ENCODE assay signal across 20 cellular contexts in the genomic region with DNA sequence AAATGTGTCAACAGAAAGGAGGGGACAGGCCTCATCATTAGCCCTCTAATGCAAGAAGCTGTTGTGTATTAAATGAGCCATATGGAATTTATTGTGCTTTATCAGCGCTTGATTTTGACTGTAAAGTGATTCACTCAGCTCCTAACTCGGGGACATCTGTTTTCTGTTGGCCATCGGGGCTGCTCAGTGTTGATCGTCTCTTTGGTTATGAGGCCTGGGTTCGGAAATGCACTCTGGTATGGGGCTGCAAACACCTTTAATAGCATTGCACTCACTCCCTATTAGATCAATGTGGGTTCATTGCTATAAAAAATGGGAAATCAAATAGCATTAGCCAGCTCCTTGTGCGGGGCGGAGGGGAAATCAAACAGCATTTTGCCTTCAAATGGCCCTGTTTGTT. TPM values are rescaled to one million over a fixed set of nuclear protein-coding genes. Genes with fewer than 3 reads are reported as not detected.
A peak's percentile ranks its signal among the peaks of the same experiment; 100 is the strongest.
DNase-seq lines count a peak whose midpoint lies in the region; ATAC-seq and TF ChIP-seq lines count a peak whose summit lies in the region.
"Had no signal": no experiment of that assay in that cellular context is flagged by ENCODE, and none has a peak within 500 bp of the region (broad histone marks: within the 10 kb centered on the region; RNA-seq: fewer than 3 reads in every experiment).

No MANE protein-coding gene starts in this region.

- H3K4me3 ChIP-seq in testis (peak overlapping the region in 1 of 2 donors; percentile 5), spleen (no peak overlapping the region)
- H3K4me3 ChIP-seq: A549 had no signal

- H3K36me3 Mint-ChIP-seq in IgD-negative memory B cell, result no peaks in the 10 kb centered on the region
- peaks cover 36% of the 10 kb centered on the region for H3K36me3 Mint-ChIP-seq in brain
- no peaks in the 10 kb centered on the region for H3K36me3 Mint-ChIP-seq in glutamatergic neuron (ENCODE audit: unreplicated experiment)
- H3K36me3 Mint-ChIP-seq: CD8-positive, alpha-beta T cell had no signal

- DNase-seq in SK-N-DZ (ENCODE audit: low spot score) (peak; percentile 29), testis (no peak), left lobe of liver (ENCODE audit: low spot score) (no peak), glutamatergic neuron (no peak), spleen (no peak)
- DNase-seq: CD8-positive, alpha-beta T cell; COR-L47; DMS153; DMS79 treated with DMSO at 0.1 percent for 48 hours; EL; GOT3; HCEC 1CT; HFFc6 had no signal

- H3K4me1 Mint-ChIP-seq in IgD-negative memory B cell (peaks cover 0 to 7% (median 7%) of the 10 kb centered on the region in 3 donors), brain (peaks cover 64% of the 10 kb centered on the region), glutamatergic neuron (ENCODE audit: low read depth, unreplicated experiment) (peaks cover 4% of the 10 kb centered on the region)

- H3K4me3 Mint-ChIP-seq in IgD-negative memory B cell, result peak overlapping the region in 2 of 4 donors; percentile 8 to 28
- H3K4me3 Mint-ChIP-seq in brain, result peak overlapping the region; percentile 47 to 90 (median 84)
- no peak overlapping the region for H3K4me3 Mint-ChIP-seq in glutamatergic neuron (ENCODE audit: unreplicated experiment)
- H3K4me3 Mint-ChIP-seq: CD8-positive, alpha-beta T cell; HFFc6 had no signal

- no peaks in the 10 kb centered on the region for H3K4me1 ChIP-seq in testis
- peaks cover 8 to 52% (median 29%) of the 10 kb centered on the region in 6 donors for H3K4me1 ChIP-seq in spleen

- H3K27me3 ChIP-seq in testis (no peaks in the 10 kb centered on the region), spleen (replicated peaks in 1 of 7) (peaks cover 4 to 99% (median 88%) of the 10 kb centered on the region in 7 donors)

- WGBS in testis, 2 donors, result 42 to 55% methylated on average over 5 to 6 of the region's 7 CpGs
- WGBS in spleen, 5 donors, result 17 to 40% (median 31%) methylated on average over 7 of the region's 7 CpGs

- H3K27ac Mint-ChIP-seq in IgD-negative memory B cell (peak overlapping the region in 2 of 3 donors; percentile 23 to 34), brain (peak overlapping the region in 4 of 5 experiments; percentile 19 to 98 (median 82)), glutamatergic neuron (ENCODE audit: unreplicated experiment) (no peak overlapping the region)
- H3K27ac Mint-ChIP-seq: CD14-positive monocyte; CD8-positive, alpha-beta T cell; HFFc6 had no signal

- TF ChIP-seq CTCF in brain (conservative IDR thresholded peaks at IDR 0.05) (no peak), testis (IDR thresholded peaks at IDR 0.05) (no peak), glutamatergic neuron (IDR thresholded peaks at IDR 0.05; ENCODE audit: partially characterized antibody, unreplicated experiment) (no peak), spleen (IDR thresholded peaks at IDR 0.05 in 8 of 11, conservative IDR thresholded peaks at IDR 0.05 in 3 of 11) (no peak)

- intact Hi-C loops in testis (cut with DNase I; ENCODE audit: low total_unique reads) (no loop called here), spleen (cut with DNase I; ENCODE audit: low total_unique reads) (no loop called here)

- H3K9me3 Mint-ChIP-seq in IgD-negative memory B cell (no peaks in the 10 kb centered on the region), brain (peaks cover 0 to 6% (median 0%) of the 10 kb centered on the region in 5 experiments), glutamatergic neuron (ENCODE audit: unreplicated experiment) (peaks cover 4% of the 10 kb centered on the region)
- H3K9me3 Mint-ChIP-seq: CD8-positive, alpha-beta T cell; HFFc6 had no signal

- no peak for TF ChIP-seq POLR2A in testis (IDR thresholded peaks at IDR 0.05)
- TF ChIP-seq POLR2A in spleen (IDR thresholded peaks at IDR 0.05), result no peak

- H3K27me3 Mint-ChIP-seq in IgD-negative memory B cell (peaks cover 33% of the 10 kb centered on the region), brain (peaks cover 69% of the 10 kb centered on the region), glutamatergic neuron (ENCODE audit: unreplicated experiment) (peaks cover 16% of the 10 kb centered on the region)

- no peaks in the 10 kb centered on the region for H3K9me3 ChIP-seq in testis
- no peaks in the 10 kb centered on the region for H3K9me3 ChIP-seq in spleen
- H3K9me3 ChIP-seq: A549 had no signal

- H3K27ac ChIP-seq in testis (peak overlapping the region; percentile 77 to 85), spleen (no peak overlapping the region)
- H3K27ac ChIP-seq: A549, HL-60 had no signal

- ATAC-seq in left lobe of liver, result no peak
- ATAC-seq: A549; CD8-positive, alpha-beta T cell had no signal

- H3K36me3 ChIP-seq in testis (ENCODE audit: low read depth, missing control alignments) (no peaks in the 10 kb centered on the region), spleen (no peaks in the 10 kb centered on the region)

RNA-seq across cellular contexts. Expression of a gene that starts 6.4 kb away (rescaled TPM):
- polyA plus RNA-seq in IgD-negative memory B cell (not detected), brain (ENCODE audit: insufficient read depth, low read depth, low replicate concordance) (1.6 TPM), testis (ENCODE audit: insufficient read depth, low read depth, low replicate concordance) (4.9 TPM), spleen (not detected)
- 0.25 and 0.74 TPM in 2 replicates for polyA plus RNA-seq in SK-N-DZ (2014; cell fraction: cytosol; rRNA removed)
- polyA plus RNA-seq in SK-N-DZ (2014; cell fraction: nucleus; rRNA removed), result 0.53 and 0.76 TPM in 2 replicates
- total RNA-seq in testis (10 to 100 TPM in 1 of 2 donors, 1 to 10 TPM in 1; 7.7 to 13.4 TPM), left lobe of liver (not detected), glutamatergic neuron (ENCODE audit: unreplicated experiment) (0.98 TPM), spleen (under 1 TPM in 2 of 7 donors, not detected in 5; 0.26 to 0.32 TPM)
- total RNA-seq: CD8-positive, alpha-beta T cell; HFFc6 had no signal
- polyA plus RNA-seq: AG04450, BJ, CD14-positive monocyte had no signal

Comparison
In these comparisons a context has a peak if more than half of its experiments do, and no peak if none do; other contexts are left out.
1. H3K27ac ChIP-seq: peak in testis (2 of 2); none in spleen (0 of 8).